21 cellular contexts compared by ENCODE assay signal in the genomic region with DNA sequence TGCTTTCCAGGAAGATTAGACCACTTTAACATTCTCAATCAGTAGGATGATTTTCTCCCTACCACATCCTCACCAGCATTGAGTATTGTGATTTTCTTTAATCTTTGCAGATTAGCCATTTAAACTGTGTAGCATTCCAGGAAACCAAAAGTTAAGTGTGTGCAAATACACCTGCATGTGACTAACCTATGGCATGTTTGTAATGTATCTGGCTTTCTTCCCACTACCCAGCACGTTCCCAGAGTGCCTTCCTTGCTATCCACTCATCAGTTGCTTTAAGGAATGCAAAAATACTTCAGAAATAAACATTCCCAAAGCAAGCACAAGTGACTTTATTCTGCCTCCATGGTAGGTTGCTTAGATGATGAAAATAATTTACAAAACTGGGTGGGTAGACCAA.
DNase-seq lines count a peak whose midpoint lies in the region; TF ChIP-seq lines count a peak whose summit lies in the region.
"Had no signal": no experiment of that assay in that cellular context is flagged by ENCODE, and none has a peak within 500 bp of the region (broad histone marks: within the 10 kb centered on the region; RNA-seq: fewer than 3 reads in every experiment).

No MANE protein-coding gene starts in this region.

- DNase-seq in AG04449 (ENCODE audit: low read depth, low spot score) (peak; percentile 50), T47D (ENCODE audit: low read depth in 1 of 2, low spot score in 1 of 2) (peak; percentile 19 to 77), kidney tubule cell (ENCODE audit: low spot score) (peak; percentile 82), amygdala (lab: John Stamatoyannopoulos, UW) (no peak), germinal center (ENCODE audit: low spot score) (no peak), superior temporal gyrus (ENCODE audit: extremely low spot score) (no peak), NCI-H510A treated with DMSO at 0.1 percent for 48 hours (lab: John Stamatoyannopoulos, UW) (no peak)
- DNase-seq: activated B cell treated with CpG ODN at 0.5 μM for 24 hours; activated CD8-positive, alpha-beta memory T cell treated with anti-CD3 and anti-CD28 coated beads, Interleukin-2, amount 50 U/mL, for 4 hours; effector CD8-positive, alpha-beta T cell; H9; kidney; NCI-H1105 treated with DMSO at 0.1 percent for 48 hours; NCI-H2081; NCI-H345; NCI-H82; stimulated activated CD4-positive, alpha-beta T cell treated with anti-CD3 and anti-CD28 coated beads, Interleukin-15, amount 100 ng/mL, for 24 hours; stimulated activated naive CD8-positive, alpha-beta T cell treated with anti-CD3 and anti-CD28 coated beads, Interleukin-15, amount 100 ng/mL, for 72 hours; tibial artery had no signal

- TF ChIP-seq EP300 in Ishikawa (IDR thresholded peaks at IDR 0.05; ENCODE audit: borderline replicate concordance), result no peak

- H3K4me3 ChIP-seq in AG04449 (ENCODE audit: low read depth, low read length), result no peak overlapping the region
- H3K4me3 ChIP-seq: prostate gland, tibial artery had no signal

- TF ChIP-seq CTCF in AG04449 (IDR thresholded peaks at IDR 0.05; ENCODE audit: insufficient read depth, low read length, missing control alignments), result no peak

- POLR2A ChIA-PET in AG04449 (lab: Yijun Ruan, JAX), result no interaction called here

- TF ChIP-seq RAD21 in Ishikawa (IDR thresholded peaks at IDR 0.05; ENCODE audit: low read depth), result no peak

- CTCF ChIA-PET in AG04449 (lab: Yijun Ruan, JAX), result interaction anchor here (2.1 to 5.1 kb wide), 2 partner anchors 10 to 12 kb away, joined by 7 to 27 read pairs; no protein-coding TSS in a partner anchor

- in situ Hi-C loops in T47D (cut with HindIII; ENCODE audit: low pct_unique_long_range_greater_than_20kb, low sequenced_read_pairs), result no loop called here

TF ChIP-seq in Ishikawa, 13 proteins besides CTCF, POLR2A, EP300 and RAD21:
- TF ChIP-seq FOXM1 (IDR thresholded peaks at IDR 0.05; ENCODE audit: borderline replicate concordance, low read depth) (no peak), TCF12 (IDR thresholded peaks at IDR 0.05; ENCODE audit: low read depth) (0 out of 2 replicates have a peak, but pooled peaks have one; percentile 34)

Comparison
In these comparisons a context has a peak if more than half of its experiments do, and no peak if none do; other contexts are left out.
1. DNase-seq: peak in AG04449 (single experiment), T47D (2 of 2) and kidney tubule cell (single experiment); none in amygdala (0 of 56), germinal center (single experiment), superior temporal gyrus (single experiment) and NCI-H510A treated with DMSO at 0.1 percent for 48 hours (single experiment).